27 cellular contexts compared by ENCODE assay signal in genomic region chr4:113043591-113043990, GRCh38.
"Had no signal": no experiment of that assay in that cellular context is flagged by ENCODE, and none has a peak within 500 bp of the region (broad histone marks: within the 10 kb centered on the region; RNA-seq: fewer than 3 reads in every experiment).

No MANE protein-coding gene starts in this region.

- H3K4me1 Mint-ChIP-seq: activated naive CD4-positive, alpha-beta T cell treated with anti-CD3 and anti-CD28 coated beads, Interleukin-2, amount 50 U/mL, for 24 hours; memory B cell; nephron progenitor cell; stimulated activated effector memory CD8-positive, alpha-beta T cell treated with anti-CD3 and anti-CD28 coated beads, Interleukin-12 subunit alpha, Interleukin-12 subunit beta, amount 100 ng/mL, for 72 hours; T-helper 17 cell had no signal

- H3K36me3 ChIP-seq: ascending aorta, brain microvascular endothelial cell, esophagus squamous epithelium, gastrocnemius medialis, pancreas, thoracic aorta, upper lobe of left lung had no signal

- H3K27me3 Mint-ChIP-seq: memory B cell had no signal

- H3K9me3 ChIP-seq: esophagus squamous epithelium, gastrocnemius medialis, mucosa of descending colon, pancreas had no signal

- H3K27ac Mint-ChIP-seq: activated naive CD4-positive, alpha-beta T cell treated with anti-CD3 and anti-CD28 coated beads, Interleukin-2, amount 50 U/mL, for 24 hours; effector memory CD8-positive, alpha-beta T cell; memory B cell; nephron progenitor cell; stimulated activated effector memory CD8-positive, alpha-beta T cell treated with anti-CD3 and anti-CD28 coated beads, Interleukin-12 subunit alpha, Interleukin-12 subunit beta, amount 100 ng/mL, for 72 hours; T-helper 17 cell had no signal

- H3K4me1 ChIP-seq: ascending aorta, esophagus squamous epithelium, gastrocnemius medialis, pancreas, upper lobe of left lung had no signal

- H3K27me3 ChIP-seq: ascending aorta, brain microvascular endothelial cell, esophagus squamous epithelium, gastrocnemius medialis, pancreas, upper lobe of left lung had no signal

- H3K4me3 Mint-ChIP-seq: activated naive CD4-positive, alpha-beta T cell treated with anti-CD3 and anti-CD28 coated beads, Interleukin-2, amount 50 U/mL, for 24 hours; effector memory CD8-positive, alpha-beta T cell; memory B cell; nephron progenitor cell; stimulated activated effector memory CD8-positive, alpha-beta T cell treated with anti-CD3 and anti-CD28 coated beads, Interleukin-12 subunit alpha, Interleukin-12 subunit beta, amount 100 ng/mL, for 72 hours; T-helper 17 cell had no signal

- H3K4me3 ChIP-seq: ascending aorta, esophagus squamous epithelium, gastrocnemius medialis, mucosa of descending colon, pancreas, SK-N-MC, thoracic aorta, upper lobe of left lung had no signal

- DNase-seq: activated CD4-positive, alpha-beta T cell treated with anti-CD3 and anti-CD28 coated beads for 4 hours; activated CD4-positive, alpha-beta T cell treated with anti-CD3 and anti-CD28 coated beads, Interleukin-2, amount 50 U/mL, for 48 hours; activated CD4-positive, CD25-positive, alpha-beta regulatory T cell; activated gamma-delta T cell; brain microvascular endothelial cell; caudate nucleus; dermis blood vessel endothelial cell; effector memory CD8-positive, alpha-beta T cell; esophagus squamous epithelium; gastrocnemius medialis; head of caudate nucleus; hypothalamus; left ventricle myocardium superior; mucosa of descending colon; nephron progenitor cell; pancreas; small intestine; stimulated activated CD4-positive, alpha-beta T cell treated with anti-CD3 and anti-CD28 coated beads, Interleukin-2, amount 100 ng/mL, for 24 hours; SW 1271; T-helper 17 cell; upper lobe of left lung had no signal

- H3K36me3 Mint-ChIP-seq: activated naive CD4-positive, alpha-beta T cell treated with anti-CD3 and anti-CD28 coated beads, Interleukin-2, amount 50 U/mL, for 24 hours; memory B cell; stimulated activated effector memory CD8-positive, alpha-beta T cell treated with anti-CD3 and anti-CD28 coated beads, Interleukin-12 subunit alpha, Interleukin-12 subunit beta, amount 100 ng/mL, for 72 hours had no signal

- H3K27ac ChIP-seq: ascending aorta, brain microvascular endothelial cell, esophagus squamous epithelium, gastrocnemius medialis, pancreas, SK-N-MC, thoracic aorta, upper lobe of left lung had no signal
